In the genomic region with DNA sequence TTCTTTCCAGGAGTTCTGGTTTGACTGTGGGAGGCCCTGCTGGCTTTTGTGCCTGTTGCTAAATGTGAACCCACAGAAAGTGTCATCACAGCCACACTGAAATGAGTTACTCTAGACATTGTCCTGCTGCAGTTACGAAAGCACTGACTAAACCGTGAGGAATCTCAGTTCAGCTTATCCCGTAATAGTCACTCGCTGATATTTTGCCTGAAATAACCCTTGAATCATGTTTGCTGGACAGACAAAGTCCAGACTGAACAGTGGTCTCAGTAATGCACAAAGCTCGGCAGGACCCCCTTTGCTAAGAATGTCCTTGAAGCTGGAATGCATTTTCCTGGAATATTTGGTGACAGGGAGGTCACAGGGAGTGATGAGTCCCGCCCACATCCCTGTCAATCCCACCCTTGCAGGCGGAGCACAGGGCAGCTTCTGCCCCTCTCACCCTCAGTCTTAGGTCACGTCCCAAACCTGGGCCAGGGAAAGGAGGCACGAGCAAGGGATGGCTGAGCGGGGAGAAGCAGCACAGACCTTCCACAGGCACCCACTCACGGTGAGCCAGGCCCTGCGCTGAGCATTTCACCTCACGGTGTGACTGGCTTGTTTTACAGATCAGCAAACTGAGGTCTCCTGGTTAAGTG, we compare ENCODE assay signal across 11 cellular contexts. TPM values are rescaled to one million over a fixed set of nuclear protein-coding genes. Genes with fewer than 3 reads are reported as not detected.
A peak's percentile ranks its signal among the peaks of the same experiment; 100 is the strongest.
DNase-seq lines count a peak whose midpoint lies in the region; ATAC-seq, FAIRE-seq and TF ChIP-seq lines count a peak whose summit lies in the region.
"Had no signal": no experiment of that assay in that cellular context is flagged by ENCODE, and none has a peak within 500 bp of the region (broad histone marks: within the 10 kb centered on the region; RNA-seq: fewer than 3 reads in every experiment).

No MANE protein-coding gene starts in this region.

- peak; percentile 93 for FAIRE-seq in astrocyte (lab: Jason Lieb, UNC)

- peak; percentile 33 to 76 for TF ChIP-seq EP300 in tibial nerve (IDR thresholded peaks at IDR 0.05)
- no peak for TF ChIP-seq EP300 in ovary (IDR thresholded peaks at IDR 0.05)

- H3K9ac ChIP-seq in astrocyte (ENCODE audit: low read length) (peak overlapping the region; percentile 75), neural progenitor cell (no peak overlapping the region)
- H3K9ac ChIP-seq: parathyroid adenoma had no signal

- H3K4me3 ChIP-seq in astrocyte (ENCODE audit: insufficient read depth, low read depth, low read length) (peak overlapping the region; percentile 21), tibial nerve (no peak overlapping the region), ovary (no peak overlapping the region), neural progenitor cell (no peak overlapping the region)

- no peak overlapping the region for H2AFZ ChIP-seq in astrocyte (ENCODE audit: low read depth, low read length)
- H2AFZ ChIP-seq in neural progenitor cell (replicated peaks), result no peak overlapping the region
- H2AFZ ChIP-seq: parathyroid adenoma had no signal

- TF ChIP-seq POLR2A in tibial nerve (IDR thresholded peaks at IDR 0.05) (no peak), ovary (IDR thresholded peaks at IDR 0.05) (no peak)

- H3K27me3 Mint-ChIP-seq in astrocyte (ENCODE audit: low read depth, unreplicated experiment), result no peaks in the 10 kb centered on the region
- peaks cover 5% of the 10 kb centered on the region for H3K27me3 Mint-ChIP-seq in nephron progenitor cell (ENCODE audit: low read depth, poor library complexity)
- H3K27me3 Mint-ChIP-seq in neural progenitor cell (ENCODE audit: insufficient read depth, low read depth), result peaks cover 2% of the 10 kb centered on the region

- DNase-seq in HT1080 (ENCODE audit: low read depth) (peak; percentile 84), astrocyte (ENCODE audit: low read depth) (peak; percentile 95), left cardiac atrium (peak; percentile 22), tibial nerve (ENCODE audit: low spot score in 2 of 2) (no peak), ovary (no peak), nephron progenitor cell (no peak), neural progenitor cell (ENCODE audit: low spot score) (no peak)
- DNase-seq: activated CD8-positive, alpha-beta T cell treated with anti-CD3 and anti-CD28 coated beads, Interleukin-2, amount 10 ng/mL, durations not matched to agents 7 days and 5 days; NCI-H1417 had no signal

- no peak for TF ChIP-seq CTCF in astrocyte (IDR thresholded peaks at IDR 0.05; ENCODE audit: insufficient read depth, low read depth, low read length)
- no peak for TF ChIP-seq CTCF in tibial nerve (IDR thresholded peaks at IDR 0.05)
- no peak for TF ChIP-seq CTCF in ovary (IDR thresholded peaks at IDR 0.05)
- no peak for TF ChIP-seq CTCF in nephron progenitor cell (IDR thresholded peaks at IDR 0.05)
- TF ChIP-seq CTCF in neural progenitor cell (IDR thresholded peaks at IDR 0.05), result no peak

- H3K27ac Mint-ChIP-seq in astrocyte (ENCODE audit: unreplicated experiment) (peak overlapping the region; percentile 70), nephron progenitor cell (no peak overlapping the region), neural progenitor cell (no peak overlapping the region)
- H3K27ac Mint-ChIP-seq: activated CD8-positive, alpha-beta T cell treated with anti-CD3 and anti-CD28 coated beads, Interleukin-2, amount 10 ng/mL, durations not matched to agents 7 days and 5 days had no signal

- H3K27ac ChIP-seq in astrocyte (ENCODE audit: low read depth, low read length), result peak overlapping the region; percentile 88
- H3K27ac ChIP-seq in tibial nerve, result peak overlapping the region; percentile 65 to 95 (median 82)
- H3K27ac ChIP-seq in ovary, result no peak overlapping the region
- H3K27ac ChIP-seq in neural progenitor cell, result no peak overlapping the region
- H3K27ac ChIP-seq: parathyroid adenoma had no signal

- WGBS in tibial nerve, 2 donors, result 57 to 72% methylated on average over 11 to 13 of the region's 13 CpGs
- WGBS in ovary, 3 donors, result 68 to 74% (median 74%) methylated on average over 13 of the region's 13 CpGs

- H3K4me2 ChIP-seq in astrocyte (ENCODE audit: low read length) (peak overlapping the region; percentile 69), neural progenitor cell (no peak overlapping the region)

- H3K9me3 Mint-ChIP-seq in astrocyte (ENCODE audit: unreplicated experiment), result no peaks in the 10 kb centered on the region
- no peaks in the 10 kb centered on the region for H3K9me3 Mint-ChIP-seq in nephron progenitor cell
- H3K9me3 Mint-ChIP-seq in neural progenitor cell, result no peaks in the 10 kb centered on the region

- H3K4me3 Mint-ChIP-seq in astrocyte (ENCODE audit: unreplicated experiment), result no peak overlapping the region
- H3K4me3 Mint-ChIP-seq in nephron progenitor cell, result no peak overlapping the region
- H3K4me3 Mint-ChIP-seq in neural progenitor cell, result no peak overlapping the region
- H3K4me3 Mint-ChIP-seq: activated CD8-positive, alpha-beta T cell treated with anti-CD3 and anti-CD28 coated beads, Interleukin-2, amount 10 ng/mL, durations not matched to agents 7 days and 5 days had no signal

- H4K20me1 ChIP-seq in astrocyte (ENCODE audit: insufficient read depth, low read length) (no peaks in the 10 kb centered on the region), neural progenitor cell (ENCODE audit: low read depth) (peaks cover 7% of the 10 kb centered on the region)

- H3K36me3 ChIP-seq in astrocyte (ENCODE audit: insufficient read depth, low read length), result no peaks in the 10 kb centered on the region
- peaks cover 0 to 68% (median 0%) of the 10 kb centered on the region in 3 donors for H3K36me3 ChIP-seq in tibial nerve
- no peaks in the 10 kb centered on the region for H3K36me3 ChIP-seq in ovary
- H3K36me3 ChIP-seq in neural progenitor cell, result no peaks in the 10 kb centered on the region

- peaks cover 14% of the 10 kb centered on the region for H3F3A ChIP-seq in neural progenitor cell (ENCODE audit: low read depth)

- H3K4me1 ChIP-seq in astrocyte (ENCODE audit: insufficient read depth, low read length), result peaks cover 38% of the 10 kb centered on the region
- H3K4me1 ChIP-seq in tibial nerve, result peaks cover 6 to 65% (median 35%) of the 10 kb centered on the region in 4 donors
- H3K4me1 ChIP-seq in ovary (ENCODE audit: insufficient read depth), result peaks cover 11% of the 10 kb centered on the region
- peaks cover 10% of the 10 kb centered on the region for H3K4me1 ChIP-seq in neural progenitor cell

- no peaks in the 10 kb centered on the region for H3K79me2 ChIP-seq in astrocyte (ENCODE audit: insufficient read depth, low read length)
- H3K79me2 ChIP-seq in neural progenitor cell (ENCODE audit: low read depth), result no peaks in the 10 kb centered on the region
- H3K79me2 ChIP-seq: parathyroid adenoma had no signal

- H3K9me3 ChIP-seq in astrocyte (ENCODE audit: insufficient read depth, low read depth, low read length) (no peaks in the 10 kb centered on the region), tibial nerve (no peaks in the 10 kb centered on the region), ovary (no peaks in the 10 kb centered on the region), neural progenitor cell (ENCODE audit: low read depth) (no peaks in the 10 kb centered on the region)

- peak; percentile 38 to 42 for ATAC-seq in left cardiac atrium
- ATAC-seq in HG02763 (IDR thresholded peaks at IDR 0.05; ENCODE audit: unreplicated experiment), result no peak
- ATAC-seq: activated CD8-positive, alpha-beta T cell treated with anti-CD3 and anti-CD28 coated beads, Interleukin-2, amount 10 ng/mL, durations not matched to agents 7 days and 5 days had no signal

- peaks cover 28% of the 10 kb centered on the region for H3K4me1 Mint-ChIP-seq in astrocyte (ENCODE audit: low read depth, unreplicated experiment)
- peaks cover 32% of the 10 kb centered on the region for H3K4me1 Mint-ChIP-seq in nephron progenitor cell
- peaks cover 18% of the 10 kb centered on the region for H3K4me1 Mint-ChIP-seq in neural progenitor cell

- no peaks in the 10 kb centered on the region for H3K27me3 ChIP-seq in astrocyte (ENCODE audit: insufficient read depth, low read length)
- no peaks in the 10 kb centered on the region for H3K27me3 ChIP-seq in tibial nerve
- no peaks in the 10 kb centered on the region for H3K27me3 ChIP-seq in ovary
- no peaks in the 10 kb centered on the region for H3K27me3 ChIP-seq in neural progenitor cell

- H3K36me3 Mint-ChIP-seq in astrocyte (ENCODE audit: low read depth, unreplicated experiment), result peaks cover 11% of the 10 kb centered on the region
- H3K36me3 Mint-ChIP-seq in nephron progenitor cell (ENCODE audit: low read depth), result peaks cover 30% of the 10 kb centered on the region
- H3K36me3 Mint-ChIP-seq in neural progenitor cell, result peaks cover 21% of the 10 kb centered on the region

- intact Hi-C loops in left cardiac atrium (cut with DNase I), result no loop called here
- intact Hi-C loops in ovary (cut with DNase I), result no loop called here

RNA-seq across cellular contexts. Expression of gene ADI1, which starts 53.4 kb away (rescaled TPM):
- 98.8 and 106 TPM in 2 replicates for total RNA-seq in HT1080 (2014; rRNA removed; shearing (Covaris generic))
- 49.8 and 50.5 TPM in 2 replicates for polyA plus RNA-seq in HT1080 (2015; cell fraction: cytosol; rRNA removed)
- 22.5 and 27.3 TPM in 2 replicates for polyA plus RNA-seq in HT1080 (2015; cell fraction: nucleus; rRNA removed)
- total RNA-seq in astrocyte, result 29.4 and 41.6 TPM in 2 replicates
- total RNA-seq in left cardiac atrium, result 100 to 1,000 TPM; 102 to 128 TPM
- 100 to 1,000 TPM in 3 of 4 donors, 10 to 100 TPM in 1; 51.9 to 112 (median 106) TPM for total RNA-seq in tibial nerve
- 10 to 100 TPM; 35.9 to 59.3 (median 46.3) TPM for total RNA-seq in ovary
- polyA plus RNA-seq in ovary, result 10 to 100 TPM; 67.4 to 77.2 TPM
- total RNA-seq in neural progenitor cell (ENCODE audit: low replicate concordance), result 19.0 and 29.3 TPM in 2 replicates

Comparison
In these comparisons a context has a peak if more than half of its experiments do, and no peak if none do; other contexts are left out.
1. DNase-seq: peak in HT1080 (single experiment), astrocyte (single experiment) and left cardiac atrium (single experiment); none in tibial nerve (0 of 2), ovary (0 of 5), nephron progenitor cell (single experiment) and neural progenitor cell (single experiment).
2. H3K27ac ChIP-seq: peak in astrocyte (single experiment) and tibial nerve (4 of 4); none in ovary (0 of 2) and neural progenitor cell (single experiment).